ENCODE assay signal across 33 cellular contexts in genomic region chr14:104486222-104486743, GRCh38.
"Had no signal": no experiment of that assay in that cellular context is flagged by ENCODE, and none has a peak within 500 bp of the region (broad histone marks: within the 10 kb centered on the region; RNA-seq: fewer than 3 reads in every experiment).

No MANE protein-coding gene starts in this region.

- ATAC-seq: activated CD4-positive, CD25-positive, alpha-beta regulatory T cell treated with anti-CD3 and anti-CD28 coated beads, Interleukin-2, amount 50 U/mL, for 24 hours; activated CD8-positive, alpha-beta memory T cell treated with anti-CD3 and anti-CD28 coated beads, Interleukin-2, amount 10 ng/mL, durations not matched to agents 7 days and 5 days; activated CD8-positive, alpha-beta T cell treated with anti-CD3 and anti-CD28 coated beads for 36 hours; activated naive CD8-positive, alpha-beta T cell treated with anti-CD3 and anti-CD28 coated beads, Interleukin-2, amount 50 U/mL, for 24 hours; activated T-cell treated with anti-CD3 and anti-CD28 coated beads, Interleukin-2, amount 50 U/mL, for 72 hours; body of pancreas; esophagus mucosa; foreskin keratinocyte; gastroesophageal sphincter; T-helper 17 cell had no signal

- DNase-seq: activated B cell treated with CpG ODN at 0.5 μM for 24 hours; activated CD4-positive, alpha-beta T cell treated with anti-CD3 and anti-CD28 coated beads for 48 hours; activated CD4-positive, alpha-beta T cell treated with anti-CD3 and anti-CD28 coated beads, Interleukin-2, amount 50 U/mL, for 1 hour; activated CD4-positive, alpha-beta T cell treated with anti-CD3 and anti-CD28 coated beads, Interleukin-2, amount 50 U/mL, for 48 hours; activated CD8-positive, alpha-beta memory T cell treated with anti-CD3 and anti-CD28 coated beads, Interleukin-2, amount 10 ng/mL, durations not matched to agents 7 days and 5 days; activated CD8-positive, alpha-beta memory T cell treated with anti-CD3 and anti-CD28 coated beads, Interleukin-2, amount 50 U/mL, for 4 hours; activated CD8-positive, alpha-beta T cell treated with anti-CD3 and anti-CD28 coated beads for 36 hours; activated gamma-delta T cell; activated naive CD4-positive, alpha-beta T cell; activated naive CD4-positive, alpha-beta T cell treated with anti-CD3 and anti-CD28 coated beads, Interleukin-2, amount 50 U/mL, for 16 hours; activated naive CD8-positive, alpha-beta T cell treated with anti-CD3 and anti-CD28 coated beads for 36 hours; activated naive CD8-positive, alpha-beta T cell treated with anti-CD3 and anti-CD28 coated beads, Interleukin-2, amount 50 U/mL, for 24 hours; activated T-cell treated with anti-CD3 and anti-CD28 coated beads for 4 hours; activated T-cell treated with anti-CD3 and anti-CD28 coated beads, Interleukin-2, amount 50 U/mL, for 24 hours; activated T-cell treated with anti-CD3 and anti-CD28 coated beads, Interleukin-2, amount 50 U/mL, for 72 hours; amygdala; aorta; body of pancreas; central memory CD4-positive, alpha-beta T cell; cerebellar nuclear complex; colonic mucosa; effector CD8-positive, alpha-beta T cell; foreskin keratinocyte; T-helper 1 cell; T-helper 17 cell; T1000; WERI-Rb-1 had no signal

- H3K4me1 ChIP-seq: adrenal gland, body of pancreas, colonic mucosa, foreskin keratinocyte, gastroesophageal sphincter had no signal

- H3K4me1 Mint-ChIP-seq: activated B cell treated with CpG ODN at 0.5 μM for 24 hours; activated CD8-positive, alpha-beta memory T cell treated with anti-CD3 and anti-CD28 coated beads, Interleukin-2, amount 10 ng/mL, durations not matched to agents 7 days and 5 days; activated naive CD8-positive, alpha-beta T cell treated with anti-CD3 and anti-CD28 coated beads for 36 hours; activated naive CD8-positive, alpha-beta T cell treated with anti-CD3 and anti-CD28 coated beads, Interleukin-2, amount 50 U/mL, for 24 hours; T-helper 17 cell had no signal

- H3K36me3 ChIP-seq: adrenal gland, cardiac muscle cell, colonic mucosa, gastroesophageal sphincter, WERI-Rb-1 had no signal

- H3K9me3 ChIP-seq: adrenal gland, colonic mucosa had no signal

- H3K27ac ChIP-seq: adrenal gland, body of pancreas, cardiac muscle cell, colonic mucosa, foreskin keratinocyte, gastroesophageal sphincter, WERI-Rb-1 had no signal

- H3K36me3 Mint-ChIP-seq: activated CD8-positive, alpha-beta memory T cell treated with anti-CD3 and anti-CD28 coated beads, Interleukin-2, amount 10 ng/mL, durations not matched to agents 7 days and 5 days had no signal

- H3K27ac Mint-ChIP-seq: activated B cell treated with CpG ODN at 0.5 μM for 24 hours; activated CD8-positive, alpha-beta memory T cell treated with anti-CD3 and anti-CD28 coated beads, Interleukin-2, amount 10 ng/mL, durations not matched to agents 7 days and 5 days; activated CD8-positive, alpha-beta T cell treated with anti-CD3 and anti-CD28 coated beads for 36 hours; activated naive CD8-positive, alpha-beta T cell treated with anti-CD3 and anti-CD28 coated beads for 36 hours; activated naive CD8-positive, alpha-beta T cell treated with anti-CD3 and anti-CD28 coated beads, Interleukin-2, amount 50 U/mL, for 24 hours; activated T-cell treated with anti-CD3 and anti-CD28 coated beads, Interleukin-2, amount 50 U/mL, for 24 hours; activated T-cell treated with anti-CD3 and anti-CD28 coated beads, Interleukin-2, amount 50 U/mL, for 72 hours; T-helper 17 cell; T-helper 2 cell treated with Interferon-gamma antibody and Interleukin-4, amounts not matched to agents 5 μg/mL and 100 μg/mL, for 36 hours had no signal

- H3K4me3 ChIP-seq: adrenal gland, body of pancreas, cardiac muscle cell, colonic mucosa, gastroesophageal sphincter had no signal

- H3K4me3 Mint-ChIP-seq: activated B cell treated with CpG ODN at 0.5 μM for 24 hours; activated CD8-positive, alpha-beta memory T cell treated with anti-CD3 and anti-CD28 coated beads, Interleukin-2, amount 10 ng/mL, durations not matched to agents 7 days and 5 days; activated CD8-positive, alpha-beta T cell treated with anti-CD3 and anti-CD28 coated beads for 36 hours; activated naive CD8-positive, alpha-beta T cell treated with anti-CD3 and anti-CD28 coated beads for 36 hours; activated naive CD8-positive, alpha-beta T cell treated with anti-CD3 and anti-CD28 coated beads, Interleukin-2, amount 50 U/mL, for 24 hours; activated T-cell treated with anti-CD3 and anti-CD28 coated beads, Interleukin-2, amount 50 U/mL, for 24 hours; activated T-cell treated with anti-CD3 and anti-CD28 coated beads, Interleukin-2, amount 50 U/mL, for 72 hours; T-helper 17 cell; T-helper 2 cell treated with Interferon-gamma antibody and Interleukin-4, amounts not matched to agents 5 μg/mL and 100 μg/mL, for 36 hours had no signal

- H3K27me3 ChIP-seq: adrenal gland, body of pancreas, cardiac muscle cell, colonic mucosa, foreskin keratinocyte had no signal
